Comparison of ENCODE assay signal across 27 cellular contexts in the genomic region with DNA sequence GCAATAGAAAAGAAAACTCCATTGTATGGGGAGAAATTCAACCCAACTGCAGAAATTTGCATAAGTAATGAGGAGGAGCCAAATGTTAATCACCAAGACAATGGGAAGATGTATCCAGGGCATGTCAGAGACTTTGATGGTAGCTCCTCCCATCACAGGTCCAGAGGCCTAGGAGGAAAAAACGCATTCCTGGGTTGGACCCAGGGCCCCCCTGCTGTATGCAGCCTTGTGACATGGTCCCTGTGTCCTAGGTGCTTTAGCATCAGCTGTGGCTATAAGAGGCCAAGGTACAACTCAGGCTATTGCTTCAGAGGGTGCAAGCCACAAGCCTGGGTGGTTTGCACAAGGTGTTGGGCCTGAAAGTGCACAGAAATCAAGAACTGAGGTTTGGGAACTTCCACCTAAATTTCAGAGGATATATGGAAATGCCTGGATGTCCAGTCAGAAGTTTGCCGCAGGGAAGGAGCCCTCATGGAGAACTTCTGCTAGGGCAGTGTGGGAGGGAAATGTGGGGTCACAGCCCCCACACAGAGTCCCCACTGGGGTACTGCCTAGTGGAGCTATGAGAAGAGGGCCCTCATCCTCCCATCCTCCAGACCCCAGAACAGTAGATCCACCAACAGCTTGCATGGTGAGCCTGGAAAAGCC.
"Had no signal": no experiment of that assay in that cellular context is flagged by ENCODE, and none has a peak within 500 bp of the region (broad histone marks: within the 10 kb centered on the region; RNA-seq: fewer than 3 reads in every experiment).

No MANE protein-coding gene starts in this region.

- H3K4me1 Mint-ChIP-seq: activated naive CD4-positive, alpha-beta T cell treated with anti-CD3 and anti-CD28 coated beads, Interleukin-2, amount 50 U/mL, for 24 hours had no signal

- ATAC-seq: activated CD4-positive, CD25-positive, alpha-beta regulatory T cell treated with anti-CD3 and anti-CD28 coated beads, Interleukin-2, amount 50 U/mL, for 24 hours; activated CD8-positive, alpha-beta T cell treated with anti-CD3 and anti-CD28 coated beads for 36 hours had no signal

- H3K4me2 ChIP-seq: SK-N-SH had no signal

- H3K27ac Mint-ChIP-seq: activated CD8-positive, alpha-beta T cell treated with anti-CD3 and anti-CD28 coated beads for 36 hours; activated naive CD4-positive, alpha-beta T cell treated with anti-CD3 and anti-CD28 coated beads, Interleukin-2, amount 50 U/mL, for 24 hours had no signal

- DNase-seq: activated CD4-positive, alpha-beta T cell treated with anti-CD3 and anti-CD28 coated beads for 4 hours; activated CD8-positive, alpha-beta memory T cell treated with anti-CD3 and anti-CD28 coated beads, Interleukin-2, amount 50 U/mL, for 4 hours; activated CD8-positive, alpha-beta T cell treated with anti-CD3 and anti-CD28 coated beads for 36 hours; activated T-cell treated with anti-CD3 and anti-CD28 coated beads, Interleukin-2, amount 50 U/mL, for 1 hour; aorta; caudate nucleus; MG63; MV-4-11; NCI-H1092 treated with DMSO at 0.1 percent for 48 hours; NCI-H1436 treated with DMSO at 0.1 percent for 48 hours; NCI-H187 treated with DMSO at 0.1 percent for 48 hours; NCI-H2081 treated with DMSO at 0.1 percent for 48 hours; NCI-H2171; NCI-H2227 treated with DMSO at 0.1 percent for 48 hours; NCI-H446 treated with DMSO at 0.1 percent for 48 hours; NCI-H524 treated with DMSO at 0.1 percent for 48 hours; NCI-H82; Peyer's patch; Right ventricle myocardium superior; SJCRH30; SK-N-SH; T-helper 1 cell had no signal

- H3K4me3 ChIP-seq: breast epithelium, coronary artery, MG63, Peyer's patch, SJCRH30 had no signal

- H3K9me3 ChIP-seq: SK-N-SH had no signal

- H3K9ac ChIP-seq: SK-N-SH had no signal

- H3K27me3 ChIP-seq: breast epithelium, MG63, Peyer's patch, SJCRH30 had no signal

- H3K4me3 Mint-ChIP-seq: activated CD8-positive, alpha-beta T cell treated with anti-CD3 and anti-CD28 coated beads for 36 hours; activated naive CD4-positive, alpha-beta T cell treated with anti-CD3 and anti-CD28 coated beads, Interleukin-2, amount 50 U/mL, for 24 hours had no signal

- H3K4me1 ChIP-seq: breast epithelium, Peyer's patch, SJCRH30 had no signal

- H3K27ac ChIP-seq: breast epithelium, coronary artery, Peyer's patch, RWPE1, SJCRH30 had no signal

- H3K36me3 ChIP-seq: breast epithelium, MG63, Peyer's patch, SJCRH30 had no signal
